Comparison of ENCODE assay signal across 18 cellular contexts in genomic region chr12:39621670-39622069, GRCh38. TPM values are rescaled to one million over a fixed set of nuclear protein-coding genes. Genes with fewer than 3 reads are reported as not detected.
DNase-seq lines count a peak whose midpoint lies in the region; TF ChIP-seq lines count a peak whose summit lies in the region.
"Had no signal": no experiment of that assay in that cellular context is flagged by ENCODE, and none has a peak within 500 bp of the region (broad histone marks: within the 10 kb centered on the region; RNA-seq: fewer than 3 reads in every experiment).

No MANE protein-coding gene starts in this region.

- no peak for DNase-seq in activated CD4-positive, alpha-beta T cell treated with anti-CD3 and anti-CD28 coated beads, Interleukin-2, amount 10 ng/mL, durations not matched to agents 7 days and 5 days
- DNase-seq in activated CD4-positive, alpha-beta T cell treated with anti-CD3 and anti-CD28 coated beads, Interleukin-2, amount 50 U/mL, for 4 hours, result no peak
- DNase-seq in GM12865 (ENCODE audit: low read depth) (no peak), nephron progenitor cell (no peak), NCI-H2029 (lab: John Stamatoyannopoulos, UW) (no peak), iPS-NIHi11 (ENCODE audit: low spot score) (no peak), SW 1271 (lab: John Stamatoyannopoulos, UW) (no peak)
- DNase-seq in activated T-helper 1 cell treated with anti-CD3 and anti-CD28 coated beads, Interleukin-12 subunit alpha, Interleukin-12 subunit beta, Interleukin-2, Interleukin-4 antibody, amounts not matched to agents 30 ng/mL and 10 ng/mL and 1 ng/mL, durations not matched to agents 14 hours and 24 hours and 36 hours (ENCODE audit: low spot score), result no peak
- DNase-seq: activated B cell treated with CpG ODN at 0.5 μM for 24 hours, DMS79, erythroblast, foreskin melanocyte, H7, lower lobe of right lung, NCI-H187, NCI-H748 treated with DMSO at 0.1 percent for 48 hours had no signal

- H3K4me3 ChIP-seq in GM12865 (ENCODE audit: low read depth, low read length), result peak overlapping the region; percentile 80
- H3K4me3 ChIP-seq: lower lobe of right lung had no signal

- peaks cover 41% of the 10 kb centered on the region for H3K4me1 Mint-ChIP-seq in activated CD4-positive, alpha-beta T cell treated with anti-CD3 and anti-CD28 coated beads, Interleukin-2, amount 10 ng/mL, durations not matched to agents 7 days and 5 days
- H3K4me1 Mint-ChIP-seq in activated T-helper 1 cell treated with anti-CD3 and anti-CD28 coated beads, Interleukin-12 subunit alpha, Interleukin-12 subunit beta, Interleukin-2, Interleukin-4 antibody, amounts not matched to agents 30 ng/mL and 10 ng/mL and 1 ng/mL, durations not matched to agents 14 hours and 24 hours and 36 hours (ENCODE audit: low read depth), result peaks cover 34% of the 10 kb centered on the region
- H3K4me1 Mint-ChIP-seq in nephron progenitor cell, result no peaks in the 10 kb centered on the region

- no peak overlapping the region for H3K27ac Mint-ChIP-seq in activated CD4-positive, alpha-beta T cell treated with anti-CD3 and anti-CD28 coated beads, Interleukin-2, amount 10 ng/mL, durations not matched to agents 7 days and 5 days
- no peak overlapping the region for H3K27ac Mint-ChIP-seq in activated T-helper 1 cell treated with anti-CD3 and anti-CD28 coated beads, Interleukin-12 subunit alpha, Interleukin-12 subunit beta, Interleukin-2, Interleukin-4 antibody, amounts not matched to agents 30 ng/mL and 10 ng/mL and 1 ng/mL, durations not matched to agents 14 hours and 24 hours and 36 hours
- H3K27ac Mint-ChIP-seq in nephron progenitor cell, result no peak overlapping the region

- peak overlapping the region; percentile 30 for H3K4me3 Mint-ChIP-seq in activated CD4-positive, alpha-beta T cell treated with anti-CD3 and anti-CD28 coated beads, Interleukin-2, amount 10 ng/mL, durations not matched to agents 7 days and 5 days
- H3K4me3 Mint-ChIP-seq in activated T-helper 1 cell treated with anti-CD3 and anti-CD28 coated beads, Interleukin-12 subunit alpha, Interleukin-12 subunit beta, Interleukin-2, Interleukin-4 antibody, amounts not matched to agents 30 ng/mL and 10 ng/mL and 1 ng/mL, durations not matched to agents 14 hours and 24 hours and 36 hours, result peak overlapping the region; percentile 82
- H3K4me3 Mint-ChIP-seq in nephron progenitor cell, result peak overlapping the region; percentile 62

- POLR2A ChIA-PET in activated CD4-positive, alpha-beta T cell treated with anti-CD3 and anti-CD28 coated beads, Interleukin-2, amount 10 ng/mL, durations not matched to agents 7 days and 5 days (lab: Charles Lee), result interaction anchor here (0.6 kb wide), 1 partner anchor 9 kb away, joined by 3 read pairs; no protein-coding TSS in a partner anchor

- CTCF ChIA-PET in activated CD4-positive, alpha-beta T cell treated with anti-CD3 and anti-CD28 coated beads, Interleukin-2, amount 10 ng/mL, durations not matched to agents 7 days and 5 days (lab: Charles Lee), result interaction anchor here (1.1 to 2.5 kb wide), 4 partner anchors 10 to 29 kb away, joined by 3 to 6 read pairs (median 4); no protein-coding TSS in a partner anchor

- no peak for TF ChIP-seq CTCF in GM12865 (IDR thresholded peaks at IDR 0.05; ENCODE audit: insufficient read depth, low read depth, low read length, missing control alignments)
- TF ChIP-seq CTCF in nephron progenitor cell (IDR thresholded peaks at IDR 0.05), result no peak

- H3K9me3 Mint-ChIP-seq in activated CD4-positive, alpha-beta T cell treated with anti-CD3 and anti-CD28 coated beads, Interleukin-2, amount 10 ng/mL, durations not matched to agents 7 days and 5 days, result peaks cover 3% of the 10 kb centered on the region
- H3K9me3 Mint-ChIP-seq in activated T-helper 1 cell treated with anti-CD3 and anti-CD28 coated beads, Interleukin-12 subunit alpha, Interleukin-12 subunit beta, Interleukin-2, Interleukin-4 antibody, amounts not matched to agents 30 ng/mL and 10 ng/mL and 1 ng/mL, durations not matched to agents 14 hours and 24 hours and 36 hours, result no peaks in the 10 kb centered on the region
- H3K9me3 Mint-ChIP-seq in nephron progenitor cell, result no peaks in the 10 kb centered on the region
- H3K9me3 Mint-ChIP-seq: activated B cell treated with CpG ODN at 0.5 μM for 24 hours; central memory CD8-positive, alpha-beta T cell; IgD-negative memory B cell had no signal

- no peaks in the 10 kb centered on the region for H3K27me3 Mint-ChIP-seq in activated CD4-positive, alpha-beta T cell treated with anti-CD3 and anti-CD28 coated beads, Interleukin-2, amount 10 ng/mL, durations not matched to agents 7 days and 5 days
- no peaks in the 10 kb centered on the region for H3K27me3 Mint-ChIP-seq in activated T-helper 1 cell treated with anti-CD3 and anti-CD28 coated beads, Interleukin-12 subunit alpha, Interleukin-12 subunit beta, Interleukin-2, Interleukin-4 antibody, amounts not matched to agents 30 ng/mL and 10 ng/mL and 1 ng/mL, durations not matched to agents 14 hours and 24 hours and 36 hours (ENCODE audit: insufficient read depth)
- H3K27me3 Mint-ChIP-seq in nephron progenitor cell (ENCODE audit: low read depth, poor library complexity), result no peaks in the 10 kb centered on the region
- H3K27me3 Mint-ChIP-seq: activated B cell treated with CpG ODN at 0.5 μM for 24 hours; central memory CD8-positive, alpha-beta T cell; IgD-negative memory B cell had no signal

- H3K36me3 Mint-ChIP-seq in activated CD4-positive, alpha-beta T cell treated with anti-CD3 and anti-CD28 coated beads, Interleukin-2, amount 10 ng/mL, durations not matched to agents 7 days and 5 days (ENCODE audit: low read depth), result peaks cover 27% of the 10 kb centered on the region
- H3K36me3 Mint-ChIP-seq in activated T-helper 1 cell treated with anti-CD3 and anti-CD28 coated beads, Interleukin-12 subunit alpha, Interleukin-12 subunit beta, Interleukin-2, Interleukin-4 antibody, amounts not matched to agents 30 ng/mL and 10 ng/mL and 1 ng/mL, durations not matched to agents 14 hours and 24 hours and 36 hours (ENCODE audit: low read depth), result peaks cover 6% of the 10 kb centered on the region
- H3K36me3 Mint-ChIP-seq in nephron progenitor cell (ENCODE audit: low read depth), result no peaks in the 10 kb centered on the region
- H3K36me3 Mint-ChIP-seq: IgD-negative memory B cell had no signal

- intact Hi-C loops in activated T-helper 1 cell treated with anti-CD3 and anti-CD28 coated beads, Interleukin-12 subunit alpha, Interleukin-12 subunit beta, Interleukin-2, Interleukin-4 antibody, amounts not matched to agents 30 ng/mL and 10 ng/mL and 1 ng/mL, durations not matched to agents 14 hours and 24 hours and 36 hours (cut with micrococcal nuclease), result loop anchor here (1.0 to 10.0 kb wide), 7 partner anchors 8 to 1307 kb away; partner anchors contain the start of genes ALG10B, CPNE8 and SLC2A13

RNA-seq across cellular contexts. Expression of gene ABCD2, which starts 2.1 kb away (rescaled TPM):
- total RNA-seq in activated CD4-positive, alpha-beta T cell treated with anti-CD3 and anti-CD28 coated beads, Interleukin-2, amount 10 ng/mL, durations not matched to agents 7 days and 5 days, result 10 to 100 TPM; 23.5 TPM
- 7.8 and 8.0 TPM in 2 replicates for total RNA-seq in activated T-helper 1 cell treated with anti-CD3 and anti-CD28 coated beads, Interleukin-12 subunit alpha, Interleukin-12 subunit beta, Interleukin-2, Interleukin-4 antibody, amounts not matched to agents 30 ng/mL and 10 ng/mL and 1 ng/mL, durations not matched to agents 14 hours and 24 hours and 36 hours
- total RNA-seq: H7 had no signal

Comparison
In these comparisons a context has a peak if more than half of its experiments do, and no peak if none do; other contexts are left out.
1. H3K4me3 Mint-ChIP-seq: peak in every context shown above with its lines; median percentile 82 in activated T-helper 1 cell treated with anti-CD3 and anti-CD28 coated beads, Interleukin-12 subunit alpha, Interleukin-12 subunit beta, Interleukin-2, Interleukin-4 antibody, amounts not matched to agents 30 ng/mL and 10 ng/mL and 1 ng/mL, durations not matched to agents 14 hours and 24 hours and 36 hours; 62 in nephron progenitor cell; 30 in activated CD4-positive, alpha-beta T cell treated with anti-CD3 and anti-CD28 coated beads, Interleukin-2, amount 10 ng/mL, durations not matched to agents 7 days and 5 days.